In the genomic region with DNA sequence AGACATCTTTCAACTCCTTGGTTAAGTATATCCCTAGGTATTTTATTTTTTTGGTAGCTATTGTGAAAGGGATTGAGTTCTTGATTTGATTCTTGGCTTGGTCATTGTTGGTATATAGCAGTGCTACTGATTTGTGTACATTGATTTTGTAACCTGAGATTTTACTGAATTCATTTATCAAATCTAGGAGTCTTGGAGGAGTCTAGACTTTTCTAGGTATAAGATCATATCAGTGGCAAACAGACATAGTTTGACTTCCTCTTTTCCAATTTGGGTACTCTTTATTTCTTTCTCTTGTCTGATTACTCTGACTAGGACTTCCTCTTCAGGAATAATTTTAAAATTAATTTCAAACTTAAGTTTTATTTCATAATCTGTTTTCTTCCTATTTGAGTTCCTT, we compare ENCODE assay signal across 27 cellular contexts.
"Had no signal": no experiment of that assay in that cellular context is flagged by ENCODE, and none has a peak within 500 bp of the region (broad histone marks: within the 10 kb centered on the region; RNA-seq: fewer than 3 reads in every experiment).

No MANE protein-coding gene starts in this region.

- H3K4me3 ChIP-seq: esophagus muscularis mucosa, heart right ventricle, lower lobe of right lung, ovary, psoas muscle, sigmoid colon, stomach, thyroid gland, vagina had no signal

- H3K9me3 ChIP-seq: lower lobe of right lung, ovary, psoas muscle, thyroid gland, vagina had no signal

- DNase-seq: dermis blood vessel endothelial cell; effector memory CD4-positive, alpha-beta T cell; foreskin keratinocyte; glutamatergic neuron; heart right ventricle; hypothalamus; left ventricle myocardium superior; lower lobe of right lung; naive thymus-derived CD8-positive, alpha-beta T cell; nephron progenitor cell; nucleus accumbens; ovary; posterior cingulate gyrus; psoas muscle; right cardiac atrium; sigmoid colon; stimulated activated CD4-positive, alpha-beta T cell treated with anti-CD3 and anti-CD28 coated beads, Interleukin-2, amount 100 ng/mL, for 24 hours; stimulated activated CD4-positive, alpha-beta T cell treated with anti-CD3 and anti-CD28 coated beads, Interleukin-4, amount 100 ng/mL, for 24 hours; stimulated activated naive CD4-positive, alpha-beta T cell treated with Interleukin-2 at 50 U/mL for 16 hours; stomach; thyroid gland; trophoblast cell had no signal

- ATAC-seq: foreskin keratinocyte; heart right ventricle; left ventricle myocardium superior; lower lobe of right lung; naive thymus-derived CD8-positive, alpha-beta T cell; psoas muscle; right cardiac atrium; stimulated activated effector memory CD8-positive, alpha-beta T cell treated with anti-CD3 and anti-CD28 coated beads, Interleukin-12 subunit alpha, Interleukin-12 subunit beta, amount 100 ng/mL, for 72 hours had no signal

- H3K27me3 ChIP-seq: esophagus muscularis mucosa, foreskin keratinocyte, heart right ventricle, ovary, sigmoid colon, stomach, thyroid gland, vagina had no signal

- FAIRE-seq: endothelial cell of umbilical vein, keratinocyte had no signal

- H3K4me1 ChIP-seq: esophagus muscularis mucosa, foreskin keratinocyte, heart right ventricle, lower lobe of right lung, psoas muscle, sigmoid colon, stomach, thyroid gland, vagina had no signal

- H3K36me3 ChIP-seq: esophagus muscularis mucosa, heart right ventricle, lower lobe of right lung, ovary, sigmoid colon, stomach, thyroid gland, vagina had no signal

- H3K27ac ChIP-seq: esophagus muscularis mucosa, foreskin keratinocyte, heart right ventricle, lower lobe of right lung, ovary, psoas muscle, sigmoid colon, stomach, thyroid gland, vagina had no signal
